ENCODE assay signal across 14 cellular contexts in genomic region chr1:205961970-205962820, GRCh38. TPM values are rescaled to one million over a fixed set of nuclear protein-coding genes. Genes with fewer than 3 reads are reported as not detected.
DNase-seq lines count a peak whose midpoint lies in the region; ATAC-seq and TF ChIP-seq lines count a peak whose summit lies in the region.
"Had no signal": no experiment of that assay in that cellular context is flagged by ENCODE, and none has a peak within 500 bp of the region (broad histone marks: within the 10 kb centered on the region; RNA-seq: fewer than 3 reads in every experiment).

No MANE protein-coding gene starts in this region.

- peak; percentile 86 for DNase-seq in Calu3
- peak; percentile 43 for DNase-seq in MG63
- DNase-seq in lung (ENCODE audit: low spot score), result peak; percentile 89
- DNase-seq in GDM1 (lab: John Stamatoyannopoulos, UW), result no peak
- DNase-seq in progenitor cell of endocrine pancreas (ENCODE audit: low spot score, unreplicated experiment), result no peak
- no peak for DNase-seq in GM20000 (ENCODE audit: low spot score)
- DNase-seq in NCI-H748 treated with DMSO at 0.1 percent for 48 hours (lab: John Stamatoyannopoulos, UW), result no peak
- DNase-seq: CD4-positive, alpha-beta T cell had no signal

- peaks cover 10 to 16% of the 10 kb centered on the region in 2 donors for H3K4me1 ChIP-seq in lung (ENCODE audit: control insufficient read depth in 2 of 2, insufficient read depth in 2 of 2, low read length in 2 of 2)

- H3K27ac ChIP-seq in lung (ENCODE audit: low read depth in 1 of 2, low read length in 1 of 2), result peak overlapping the region in 1 of 2 donors; percentile 34

- H3K4me3 Mint-ChIP-seq in Calu3 (ENCODE audit: low read depth, unreplicated experiment) (no peak overlapping the region), progenitor cell of endocrine pancreas (ENCODE audit: low read depth) (no peak overlapping the region)
- H3K4me3 Mint-ChIP-seq in activated T-helper 17 cell treated with anti-CD3 and anti-CD28 coated beads, Interleukin-2, amount 50 U/mL, for 72 hours, result no peak overlapping the region
- H3K4me3 Mint-ChIP-seq: activated CD4-positive, alpha-beta memory T cell treated with anti-CD3 and anti-CD28 coated beads for 36 hours; activated naive CD4-positive, alpha-beta T cell treated with anti-CD3 and anti-CD28 coated beads, Interleukin-2, amount 50 U/mL, for 24 hours; CD4-positive, alpha-beta T cell had no signal

- H3K36me3 ChIP-seq in MG63, result no peaks in the 10 kb centered on the region
- no peaks in the 10 kb centered on the region for H3K36me3 ChIP-seq in lung (ENCODE audit: control insufficient read depth in 2 of 2, insufficient read depth in 2 of 2, low read length in 2 of 2)

- WGBS in lung, 2 donors, result 26 to 28% methylated on average over 9 of the region's 9 CpGs

- TF ChIP-seq CTCF in Calu3 (IDR thresholded peaks at IDR 0.05; ENCODE audit: unreplicated experiment) (no peak), lung (IDR thresholded peaks at IDR 0.05; ENCODE audit: control extremely low read depth, extremely low read depth) (no peak), progenitor cell of endocrine pancreas (IDR thresholded peaks at IDR 0.05; ENCODE audit: unreplicated experiment) (no peak), GM20000 (IDR thresholded peaks at IDR 0.05; ENCODE audit: extremely low read depth, missing control alignments) (no peak)

- no peak for ATAC-seq in activated T-helper 17 cell treated with anti-CD3 and anti-CD28 coated beads, Interleukin-2, amount 50 U/mL, for 72 hours (replicated peaks)
- peak; percentile 53 for ATAC-seq in lung (ENCODE audit: insufficient read depth, low FRiP score)

- H3K27ac Mint-ChIP-seq in Calu3 (ENCODE audit: unreplicated experiment) (peak overlapping the region; percentile 43), progenitor cell of endocrine pancreas (no peak overlapping the region)
- H3K27ac Mint-ChIP-seq in activated T-helper 17 cell treated with anti-CD3 and anti-CD28 coated beads, Interleukin-2, amount 50 U/mL, for 72 hours, result peak overlapping the region; percentile 12
- H3K27ac Mint-ChIP-seq: activated CD4-positive, alpha-beta memory T cell treated with anti-CD3 and anti-CD28 coated beads for 36 hours; activated naive CD4-positive, alpha-beta T cell treated with anti-CD3 and anti-CD28 coated beads, Interleukin-2, amount 50 U/mL, for 24 hours; CD4-positive, alpha-beta T cell had no signal

- peaks cover 44% of the 10 kb centered on the region for H3K4me1 Mint-ChIP-seq in Calu3 (ENCODE audit: low read depth, unreplicated experiment)
- H3K4me1 Mint-ChIP-seq in activated T-helper 17 cell treated with anti-CD3 and anti-CD28 coated beads, Interleukin-2, amount 50 U/mL, for 72 hours, result peaks cover 5% of the 10 kb centered on the region
- peaks cover 5% of the 10 kb centered on the region for H3K4me1 Mint-ChIP-seq in progenitor cell of endocrine pancreas (ENCODE audit: low read depth)
- H3K4me1 Mint-ChIP-seq: activated naive CD4-positive, alpha-beta T cell treated with anti-CD3 and anti-CD28 coated beads, Interleukin-2, amount 50 U/mL, for 24 hours had no signal

- peaks cover 3% of the 10 kb centered on the region for H3K27me3 Mint-ChIP-seq in Calu3 (ENCODE audit: unreplicated experiment)
- H3K27me3 Mint-ChIP-seq in activated T-helper 17 cell treated with anti-CD3 and anti-CD28 coated beads, Interleukin-2, amount 50 U/mL, for 72 hours, result peaks cover 24% of the 10 kb centered on the region
- H3K27me3 Mint-ChIP-seq in progenitor cell of endocrine pancreas, result peaks cover 58% of the 10 kb centered on the region
- H3K27me3 Mint-ChIP-seq: activated naive CD4-positive, alpha-beta T cell treated with anti-CD3 and anti-CD28 coated beads, Interleukin-2, amount 50 U/mL, for 24 hours had no signal

- H3K9me3 Mint-ChIP-seq in Calu3 (ENCODE audit: low read depth, unreplicated experiment) (no peaks in the 10 kb centered on the region), progenitor cell of endocrine pancreas (ENCODE audit: low read depth) (no peaks in the 10 kb centered on the region)
- H3K9me3 Mint-ChIP-seq in activated T-helper 17 cell treated with anti-CD3 and anti-CD28 coated beads, Interleukin-2, amount 50 U/mL, for 72 hours, result no peaks in the 10 kb centered on the region
- H3K9me3 Mint-ChIP-seq: activated CD4-positive, alpha-beta memory T cell treated with anti-CD3 and anti-CD28 coated beads for 36 hours; activated naive CD4-positive, alpha-beta T cell treated with anti-CD3 and anti-CD28 coated beads, Interleukin-2, amount 50 U/mL, for 24 hours; CD4-positive, alpha-beta T cell had no signal

- no peak overlapping the region for H3K4me3 ChIP-seq in MG63
- no peak overlapping the region for H3K4me3 ChIP-seq in lung

- CTCF ChIA-PET in Calu3 (lab: Charles Lee), result interaction anchor here (1.3 to 2.6 kb wide), 3 partner anchors 9 to 19 kb away, joined by 4 to 18 read pairs (median 4); partner anchors contain the start of gene SLC26A9

- H3K9me3 ChIP-seq in MG63 (no peaks in the 10 kb centered on the region), lung (ENCODE audit: control insufficient read depth in 2 of 2, insufficient read depth in 1 of 2, low read length in 1 of 2) (no peaks in the 10 kb centered on the region)

- intact Hi-C loops in Calu3 (cut with micrococcal nuclease; ENCODE audit: unreplicated experiment), result no loop called here

- peaks cover 4% of the 10 kb centered on the region; the same call in 1 of the 2 replicates for H3K27me3 ChIP-seq in MG63
- H3K27me3 ChIP-seq in lung (ENCODE audit: control insufficient read depth, insufficient read depth), result no peaks in the 10 kb centered on the region

- H3K36me3 Mint-ChIP-seq in Calu3 (ENCODE audit: insufficient read depth, unreplicated experiment) (no peaks in the 10 kb centered on the region), progenitor cell of endocrine pancreas (ENCODE audit: insufficient read depth) (no peaks in the 10 kb centered on the region)
- no peaks in the 10 kb centered on the region for H3K36me3 Mint-ChIP-seq in activated T-helper 17 cell treated with anti-CD3 and anti-CD28 coated beads, Interleukin-2, amount 50 U/mL, for 72 hours (ENCODE audit: low read depth)
- H3K36me3 Mint-ChIP-seq: activated CD4-positive, alpha-beta memory T cell treated with anti-CD3 and anti-CD28 coated beads for 36 hours; activated naive CD4-positive, alpha-beta T cell treated with anti-CD3 and anti-CD28 coated beads, Interleukin-2, amount 50 U/mL, for 24 hours had no signal

- no TSS peak for BruUV-seq in Calu3 (replicated peaks; lab: Mats Ljungman, UMichigan)

RNA-seq across cellular contexts. Expression of gene SLC26A9, which starts 18.9 kb away (rescaled TPM):
- total RNA-seq in Calu3 (2022) (4.2 and 7.6 TPM in 2 replicates), lung (10 to 100 TPM in 1 of 2 donors, under 1 TPM in 1; 0.14 to 30.3 TPM), progenitor cell of endocrine pancreas (2.9 and 3.2 TPM in 2 replicates)
- not detected in 2 replicates for total RNA-seq in MG63 (2014; rRNA removed; shearing (Covaris generic); ENCODE audit: low replicate concordance)
- total RNA-seq in activated T-helper 17 cell treated with anti-CD3 and anti-CD28 coated beads, Interleukin-2, amount 50 U/mL, for 72 hours, result not detected
- 10 to 100 TPM; 14.2 to 17.3 TPM for polyA plus RNA-seq in lung
- total RNA-seq: activated CD4-positive, alpha-beta memory T cell treated with anti-CD3 and anti-CD28 coated beads for 36 hours; CD4-positive, alpha-beta T cell; skeletal muscle tissue; T-helper 1 cell treated with Interleukin-12 subunit alpha and Interleukin-12 subunit beta and Interleukin-4 antibody, amounts not matched to agents 30 ng/mL and 1 ng/mL, for 36 hours; urinary bladder had no signal
- polyA plus RNA-seq: urinary bladder had no signal

RNA-seq across cellular contexts. Expression of gene RAB7B, which starts 41.0 kb away (rescaled TPM):
- 1.1 and 1.3 TPM in 2 replicates for total RNA-seq in Calu3 (2022)
- 17.5 and 25.7 TPM in 2 replicates for total RNA-seq in MG63 (2014; rRNA removed; shearing (Covaris generic); ENCODE audit: low replicate concordance)
- total RNA-seq in activated T-helper 17 cell treated with anti-CD3 and anti-CD28 coated beads, Interleukin-2, amount 50 U/mL, for 72 hours, result not detected
- 10 to 100 TPM in 1 of 2 donors, 1 to 10 TPM in 1; 3.6 to 16.2 TPM for total RNA-seq in lung
- polyA plus RNA-seq in lung, result 1 to 10 TPM; 3.4 to 5.3 TPM
- 0.13 TPM in 1 of 2 replicates, not detected in the other for total RNA-seq in progenitor cell of endocrine pancreas
- total RNA-seq: activated CD4-positive, alpha-beta memory T cell treated with anti-CD3 and anti-CD28 coated beads for 36 hours; T-helper 1 cell treated with Interleukin-12 subunit alpha and Interleukin-12 subunit beta and Interleukin-4 antibody, amounts not matched to agents 30 ng/mL and 1 ng/mL, for 36 hours had no signal

Comparison
In these comparisons a context has a peak if more than half of its experiments do, and no peak if none do; other contexts are left out.
1. DNase-seq: peak in Calu3 (single experiment), MG63 (single experiment) and lung (single experiment); none in GDM1 (single experiment), progenitor cell of endocrine pancreas (single experiment), GM20000 (single experiment) and NCI-H748 treated with DMSO at 0.1 percent for 48 hours (single experiment).